9 cellular contexts compared by ENCODE assay signal in the genomic region with DNA sequence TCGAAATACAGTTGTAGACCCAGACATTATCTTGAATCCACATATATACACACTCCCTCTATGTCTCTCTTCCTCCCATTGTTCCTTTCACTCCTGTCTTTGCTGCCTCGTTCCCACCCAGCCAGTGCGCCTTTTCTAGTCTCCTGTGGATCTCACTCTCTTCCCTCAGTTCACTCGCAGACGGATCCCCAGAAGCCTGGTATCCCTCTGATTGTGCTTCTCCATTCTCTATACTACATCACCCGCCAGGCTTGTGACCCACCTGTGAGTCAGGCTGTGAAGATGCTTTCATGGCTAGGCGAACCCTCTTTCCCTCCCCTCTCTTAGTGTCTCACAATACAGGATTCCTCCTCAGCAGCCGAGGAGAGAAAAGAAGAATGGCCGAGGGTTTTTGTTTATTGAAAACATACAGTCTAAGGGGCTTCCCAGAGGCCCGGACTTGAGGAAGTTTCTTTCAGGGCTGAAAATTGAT. TPM values are rescaled to one million over a fixed set of nuclear protein-coding genes. Genes with fewer than 3 reads are reported as not detected.
DNase-seq lines count a peak whose midpoint lies in the region; ATAC-seq, FAIRE-seq and TF ChIP-seq lines count a peak whose summit lies in the region.
"Had no signal": no experiment of that assay in that cellular context is flagged by ENCODE, and none has a peak within 500 bp of the region (broad histone marks: within the 10 kb centered on the region; RNA-seq: fewer than 3 reads in every experiment).

No MANE protein-coding gene starts in this region.

- intact Hi-C loops in activated CD8-positive, alpha-beta T cell treated with anti-CD3 and anti-CD28 coated beads for 36 hours (cut with micrococcal nuclease): loop anchor here (5.0 kb wide), 1 partner anchor 44 kb away; a partner anchor contains a TSS
- intact Hi-C loops in left cardiac atrium (cut with DNase I): loop anchor here (2.0 to 5.0 kb wide), 2 partner anchors 44 kb away; a partner anchor contains a TSS

- no peak overlapping the region for H3K18ac ChIP-seq in H9 (ENCODE audit: insufficient read length, low read depth, low read length)

- H2BK12ac ChIP-seq in H9 (ENCODE audit: insufficient read length, low read depth, low read length): no peak overlapping the region

- no peak for DNase-seq in A549 (ENCODE audit: low read depth in 1 of 2, low spot score in 1 of 2)
- no peak for DNase-seq in H9
- no peak for DNase-seq in activated CD8-positive, alpha-beta T cell treated with anti-CD3 and anti-CD28 coated beads for 36 hours
- DNase-seq in inferior parietal cortex (ENCODE audit: extremely low spot score): peak; percentile 13
- no peak for DNase-seq in left cardiac atrium
- DNase-seq in COLO829 (ENCODE audit: low spot score): no peak

- H3K4me1 Mint-ChIP-seq in H9: peaks cover 25 to 28% of the 10 kb centered on the region in 2 experiments
- H3K4me1 Mint-ChIP-seq in activated CD8-positive, alpha-beta T cell treated with anti-CD3 and anti-CD28 coated beads for 36 hours (ENCODE audit: low read depth): peaks cover 20% of the 10 kb centered on the region

- no peak for TF ChIP-seq EP300 in A549 (IDR thresholded peaks at IDR 0.05)

- peak overlapping the region; percentile 67 to 83; a peak in 4 of 5 replicates for H3K4me3 Mint-ChIP-seq in H9
- peak overlapping the region; percentile 54 for H3K4me3 Mint-ChIP-seq in activated CD8-positive, alpha-beta T cell treated with anti-CD3 and anti-CD28 coated beads for 36 hours

- POLR2A ChIA-PET in A549 (lab: Yijun Ruan, JAX): interaction anchor here (1.0 to 2.0 kb wide), 2 partner anchors 30 to 45 kb away, joined by 3 to 5 read pairs; a partner anchor contains a TSS
- POLR2A ChIA-PET in activated CD8-positive, alpha-beta T cell treated with anti-CD3 and anti-CD28 coated beads for 36 hours (lab: Charles Lee): interaction anchor here (1.2 to 1.6 kb wide), 3 partner anchors 11 to 48 kb away, joined by 3 to 4 read pairs (median 4); no protein-coding TSS in a partner anchor

- H4K20me1 ChIP-seq in H9 (ENCODE audit: control insufficient read depth, insufficient read depth, insufficient read length): no peaks in the 10 kb centered on the region

- H4K91ac ChIP-seq in H9 (ENCODE audit: insufficient read length, low read depth, low read length): no peak overlapping the region

- peak overlapping the region in 2 of 3 experiments; percentile 48 to 78; a peak in 5 of 7 replicates for H3K27ac Mint-ChIP-seq in H9
- H3K27ac Mint-ChIP-seq in activated CD8-positive, alpha-beta T cell treated with anti-CD3 and anti-CD28 coated beads for 36 hours: no peak overlapping the region

- H2BK20ac ChIP-seq in H9 (ENCODE audit: low read depth, low read length, poor library complexity, severe bottlenecking): no peak overlapping the region

- H2BK15ac ChIP-seq in H9 (ENCODE audit: low read depth, low read length): no peak overlapping the region

- H3K36me3 Mint-ChIP-seq in H9 (ENCODE audit: insufficient read depth in 1 of 3, low read depth in 3 of 3): peaks cover 1 to 10% (median 4%) of the 10 kb centered on the region in 3 experiments; a peak in 5 of 7 replicates
- H3K36me3 Mint-ChIP-seq in activated CD8-positive, alpha-beta T cell treated with anti-CD3 and anti-CD28 coated beads for 36 hours (ENCODE audit: low read depth): no peaks in the 10 kb centered on the region

- no peaks in the 10 kb centered on the region for H3K27me3 ChIP-seq in H9 (ENCODE audit: insufficient read depth, low read length)

- no peak for FAIRE-seq in A549 (lab: Jason Lieb, UNC)

- no peak overlapping the region for H4K5ac ChIP-seq in H9 (ENCODE audit: insufficient read length, low read depth, low read length)

- H3K56ac ChIP-seq in H9 (ENCODE audit: insufficient read length, low read depth, low read length): no peak overlapping the region

- H3K79me1 ChIP-seq in H9 (ENCODE audit: insufficient read depth, low read depth, low read length, poor library complexity, severe bottlenecking): no peaks in the 10 kb centered on the region

- TF ChIP-seq CTCF in A549 (IDR thresholded peaks at IDR 0.05) (no peak), H9 (conservative IDR thresholded peaks at IDR 0.05) (no peak)
- TF ChIP-seq CTCF in activated CD8-positive, alpha-beta T cell treated with anti-CD3 and anti-CD28 coated beads for 36 hours (IDR thresholded peaks at IDR 0.05): peak; percentile 6

- H2AK5ac ChIP-seq in H9 (ENCODE audit: insufficient read length, low read length): no peak overlapping the region

- H3K79me2 ChIP-seq in H9 (ENCODE audit: insufficient read depth, low read length): no peaks in the 10 kb centered on the region

- peaks cover 4% of the 10 kb centered on the region; the same call in 1 of the 2 replicates for H3K27me3 Mint-ChIP-seq in H9 (ENCODE audit: low read depth)
- no peaks in the 10 kb centered on the region for H3K27me3 Mint-ChIP-seq in activated CD8-positive, alpha-beta T cell treated with anti-CD3 and anti-CD28 coated beads for 36 hours

- no peak overlapping the region for H2BK5ac ChIP-seq in H9 (ENCODE audit: insufficient read length, low read length)

- H3K27ac ChIP-seq in A549 (no peak overlapping the region), H9 (ENCODE audit: insufficient read length, low read depth, low read length) (no peak overlapping the region)

- H3K4me1 ChIP-seq in A549 (peaks cover 12% of the 10 kb centered on the region; the same call in 2 of the 3 replicates), H9 (ENCODE audit: insufficient read depth, low read length) (peaks cover 6% of the 10 kb centered on the region; the same call in 1 of the 2 replicates)

- peak overlapping the region; percentile 95 for H3K4me2 ChIP-seq in A549
- H3K4me2 ChIP-seq in H9 (ENCODE audit: insufficient read depth, insufficient read length, low read length): peak overlapping the region; percentile 26

- no peak overlapping the region; the same call in 2 of the 3 replicates for H3K4me3 ChIP-seq in A549

- H3K14ac ChIP-seq in H9 (ENCODE audit: insufficient read depth, low read length): no peak overlapping the region

- H3K9me3 ChIP-seq in A549 (no peaks in the 10 kb centered on the region), H9 (ENCODE audit: control insufficient read depth, low read depth, low read length) (no peaks in the 10 kb centered on the region)

- no peak overlapping the region for H3K9ac ChIP-seq in H9 (ENCODE audit: extremely low read depth, insufficient read length, low read length)

- CTCF ChIA-PET in A549 (lab: Yijun Ruan, JAX): interaction anchor here (0.6 to 4.7 kb wide), 18 partner anchors 12 to 406 kb away, joined by 3 to 44 read pairs (median 6); a partner anchor contains a TSS
- CTCF ChIA-PET in activated CD8-positive, alpha-beta T cell treated with anti-CD3 and anti-CD28 coated beads for 36 hours (lab: Charles Lee): interaction anchor here (0.8 to 2.4 kb wide), 7 partner anchors 13 to 49 kb away, joined by 3 to 15 read pairs (median 4); a partner anchor contains a TSS

- WGBS in A549 (ENCODE audit: missing lambda C conversion rate): 79% methylated on average over 10 of the region's 10 CpGs
- whole genome bisulfite sequencing in H9 (ENCODE audit: extremely low coverage, insufficient read length, low lambda C conversion rate): no CpG with 5 or more reads among the region's 10 CpGs

- no peak overlapping the region for H3K4ac ChIP-seq in H9 (ENCODE audit: low read depth, low read length)

- ATAC-seq in A549: no peak; a peak in 2 of 6 replicates
- ATAC-seq in activated CD8-positive, alpha-beta T cell treated with anti-CD3 and anti-CD28 coated beads for 36 hours: no peak
- ATAC-seq in HG03439 (IDR thresholded peaks at IDR 0.05; ENCODE audit: unreplicated experiment): no peak
- no peak for ATAC-seq in left cardiac atrium
- ATAC-seq in HG02623 (IDR thresholded peaks at IDR 0.05; ENCODE audit: unreplicated experiment): no peak

- TF ChIP-seq POLR2A in A549 (IDR thresholded peaks at IDR 0.05; ENCODE audit: low read length): no peak

- TF ChIP-seq RAD21 in A549 (conservative IDR thresholded peaks at IDR 0.05 in 1 of 2, IDR thresholded peaks at IDR 0.05 in 1 of 2): no peak

- H3K9me3 Mint-ChIP-seq in H9: 0 out of 5 replicates have a peak, but pooled peaks cover 0 to 2% of the 10 kb centered on the region in 2 experiments
- no peaks in the 10 kb centered on the region for H3K9me3 Mint-ChIP-seq in activated CD8-positive, alpha-beta T cell treated with anti-CD3 and anti-CD28 coated beads for 36 hours

- H3T11ph ChIP-seq in H9 (ENCODE audit: low read length): no peak overlapping the region

- peaks cover 13% of the 10 kb centered on the region for H3K23me2 ChIP-seq in H9 (ENCODE audit: insufficient read length, low read depth, low read length, poor library complexity, severe bottlenecking)

- no peak overlapping the region for H2AFZ ChIP-seq in H9 (ENCODE audit: low read length)

- no peak overlapping the region for H3K23ac ChIP-seq in H9 (ENCODE audit: insufficient read length, low read depth, low read length)

- H4K8ac ChIP-seq in H9 (replicated peaks; ENCODE audit: insufficient read length, low read depth, low read length): no peak overlapping the region

- H2BK120ac ChIP-seq in H9 (ENCODE audit: low read depth, low read length, poor library complexity, severe bottlenecking): no peak overlapping the region

RNA-seq across cellular contexts. Expression of a gene that starts 1.5 kb away (rescaled TPM):
- polyA plus RNA-seq in A549 (2011; rRNA removed) (4.1 and 7.3 TPM in 2 replicates), A549 (2017; fragmentation: RNase III; extraction: RNeasy Plus Mini Kit Qiagen cat#74134 plus additional on column Dnase treatment) (5.3 to 8.1 TPM (median 7.6 TPM) in 3 replicates)
- polyA plus RNA-seq in A549 (2012; cell fraction: cytosol; rRNA removed): 7.7 and 10.1 TPM in 2 replicates
- 45.2 and 51.9 TPM in 2 replicates for polyA plus RNA-seq in A549 (2012; cell fraction: nucleus; rRNA removed)
- 6.4 and 14.3 TPM in 2 replicates for polyA minus RNA-seq in A549 (2011; rRNA and poly(A)+ RNA removed)
- total RNA-seq in H9 (2021) (4.7 and 5.4 TPM in 2 replicates), left cardiac atrium (1 to 10 TPM in 1 of 2 donors, under 1 TPM in 1; 0.76 to 1.6 TPM)
- 1 to 10 TPM; 1.5 TPM for total RNA-seq in activated CD8-positive, alpha-beta T cell treated with anti-CD3 and anti-CD28 coated beads for 36 hours

RNA-seq across cellular contexts. Expression of a gene that starts 5.4 kb away (rescaled TPM):
- polyA plus RNA-seq in A549 (2011; rRNA removed) (45.7 and 51.0 TPM in 2 replicates), A549 (2017; fragmentation: RNase III; extraction: RNeasy Plus Mini Kit Qiagen cat#74134 plus additional on column Dnase treatment) (32.4 to 37.9 TPM (median 37.5 TPM) in 3 replicates)
- 39.6 and 41.6 TPM in 2 replicates for polyA plus RNA-seq in A549 (2012; cell fraction: cytosol; rRNA removed)
- 201 and 245 TPM in 2 replicates for polyA plus RNA-seq in A549 (2012; cell fraction: nucleus; rRNA removed)
- polyA minus RNA-seq in A549 (2011; rRNA and poly(A)+ RNA removed): 56.3 and 70.0 TPM in 2 replicates
- total RNA-seq in H9 (2021) (77.5 and 81.5 TPM in 2 replicates), left cardiac atrium (10 to 100 TPM; 19.7 to 23.8 TPM)
- 10 to 100 TPM; 80.6 to 85.4 TPM for total RNA-seq in activated CD8-positive, alpha-beta T cell treated with anti-CD3 and anti-CD28 coated beads for 36 hours

RNA-seq across cellular contexts. Expression of a gene that starts 16.6 kb away (rescaled TPM):
- 135 and 147 TPM in 2 replicates for polyA plus RNA-seq in A549 (2011; rRNA removed)
- polyA plus RNA-seq in A549 (2012; cell fraction: cytosol; rRNA removed): 165 and 207 TPM in 2 replicates
- 170 and 184 TPM in 2 replicates for polyA plus RNA-seq in A549 (2012; cell fraction: nucleus; rRNA removed)
- 73.1 to 78.1 TPM (median 75.9 TPM) in 3 replicates for polyA plus RNA-seq in A549 (2017; fragmentation: RNase III; extraction: RNeasy Plus Mini Kit Qiagen cat#74134 plus additional on column Dnase treatment)
- 116 and 132 TPM in 2 replicates for polyA minus RNA-seq in A549 (2011; rRNA and poly(A)+ RNA removed)
- 52.5 and 54.0 TPM in 2 replicates for total RNA-seq in H9 (2021)
- total RNA-seq in activated CD8-positive, alpha-beta T cell treated with anti-CD3 and anti-CD28 coated beads for 36 hours: 10 to 100 TPM; 81.3 to 97.2 TPM
- total RNA-seq in left cardiac atrium: 10 to 100 TPM; 53.6 to 66.4 TPM

RNA-seq across cellular contexts. Expression of a gene that starts 22.5 kb away (rescaled TPM):
- polyA plus RNA-seq in A549 (2011; rRNA removed): 0.03 TPM in 1 of 2 replicates, not detected in the other
- 0.03 TPM in 1 of 2 replicates, not detected in the other for polyA plus RNA-seq in A549 (2012; cell fraction: cytosol; rRNA removed)
- polyA plus RNA-seq in A549 (2012; cell fraction: nucleus; rRNA removed): 0.04 and 0.05 TPM in 2 replicates
- polyA plus RNA-seq in A549 (2017; fragmentation: RNase III; extraction: RNeasy Plus Mini Kit Qiagen cat#74134 plus additional on column Dnase treatment): 0.03 TPM in 1 of 3 replicates, not detected in the others
- polyA minus RNA-seq in A549 (2011; rRNA and poly(A)+ RNA removed): not detected in 2 replicates
- total RNA-seq in H9 (2021): 0.13 TPM in 1 of 2 replicates, not detected in the other
- not detected for total RNA-seq in activated CD8-positive, alpha-beta T cell treated with anti-CD3 and anti-CD28 coated beads for 36 hours
- total RNA-seq in left cardiac atrium: not detected
- total RNA-seq: T-helper 2 cell treated with Interferon-gamma antibody and Interleukin-4, amounts not matched to agents 100 ng/mL and 5 ng/mL, for 36 hours had no signal

RNA-seq across cellular contexts. Expression of a gene that starts 23.4 kb away (rescaled TPM):
- polyA plus RNA-seq in A549 (2011; rRNA removed): 8.4 and 10.7 TPM in 2 replicates
- 20.4 and 27.3 TPM in 2 replicates for polyA plus RNA-seq in A549 (2012; cell fraction: cytosol; rRNA removed)
- 26.3 and 37.8 TPM in 2 replicates for polyA plus RNA-seq in A549 (2012; cell fraction: nucleus; rRNA removed)
- 22.4 to 29.5 TPM (median 27.3 TPM) in 3 replicates for polyA plus RNA-seq in A549 (2017; fragmentation: RNase III; extraction: RNeasy Plus Mini Kit Qiagen cat#74134 plus additional on column Dnase treatment)
- 8.3 and 8.4 TPM in 2 replicates for polyA minus RNA-seq in A549 (2011; rRNA and poly(A)+ RNA removed)
- total RNA-seq in H9 (2021): 40.8 and 41.0 TPM in 2 replicates
- 10 to 100 TPM; 41.1 to 42.2 TPM for total RNA-seq in activated CD8-positive, alpha-beta T cell treated with anti-CD3 and anti-CD28 coated beads for 36 hours
- 10 to 100 TPM; 16.1 to 18.7 TPM for total RNA-seq in left cardiac atrium
